In genomic region chr18:3088444-3088843, GRCh38 we compare ENCODE assay signal across 29 cellular contexts.
DNase-seq lines count a peak whose midpoint lies in the region; ATAC-seq, FAIRE-seq and TF ChIP-seq lines count a peak whose summit lies in the region.
"Had no signal": no experiment of that assay in that cellular context is flagged by ENCODE, and none has a peak within 500 bp of the region (broad histone marks: within the 10 kb centered on the region; RNA-seq: fewer than 3 reads in every experiment).

No MANE protein-coding gene starts in this region.

- H3K27ac ChIP-seq in H1 (ENCODE audit: low read depth, low read length): no peak overlapping the region
- H3K27ac ChIP-seq: gastroesophageal sphincter, KMS-11, prostate gland, SJCRH30, upper lobe of left lung had no signal

- H3K56ac ChIP-seq in H1 (replicated peaks; ENCODE audit: insufficient read length, low read depth, low read length): no peak overlapping the region

- peak; percentile 13 for ATAC-seq in activated CD8-positive, alpha-beta T cell treated with anti-CD3 and anti-CD28 coated beads for 36 hours
- no peak for ATAC-seq in activated CD8-positive, alpha-beta T cell treated with anti-CD3 and anti-CD28 coated beads, Interleukin-2, amount 10 ng/mL, durations not matched to agents 7 days and 5 days
- ATAC-seq: gastroesophageal sphincter had no signal

- TF ChIP-seq POLR2A in H1 (IDR thresholded peaks at IDR 0.05; ENCODE audit: control extremely low read depth in 1 of 2, low read depth in 2 of 2, low read length in 2 of 2): no peak

- no peaks in the 10 kb centered on the region for H3K9me3 ChIP-seq in H1 (ENCODE audit: insufficient read depth in 2 of 2, low read depth in 1 of 2, low read length in 1 of 2)
- H3K9me3 ChIP-seq: gastroesophageal sphincter, prostate gland, SJCRH30, upper lobe of left lung had no signal

- H2BK12ac ChIP-seq in H1 (ENCODE audit: low read depth, low read length): no peak overlapping the region

- H4K5ac ChIP-seq in H1 (ENCODE audit: insufficient read length, low read depth, low read length): no peak overlapping the region

- H3K14ac ChIP-seq in H1 (ENCODE audit: insufficient read length): no peak overlapping the region

- intact Hi-C loops in activated CD8-positive, alpha-beta T cell treated with anti-CD3 and anti-CD28 coated beads for 36 hours (cut with micrococcal nuclease): no loop called here

- no peaks in the 10 kb centered on the region for H3K27me3 Mint-ChIP-seq in activated CD8-positive, alpha-beta T cell treated with anti-CD3 and anti-CD28 coated beads for 36 hours
- no peaks in the 10 kb centered on the region for H3K27me3 Mint-ChIP-seq in activated CD8-positive, alpha-beta T cell treated with anti-CD3 and anti-CD28 coated beads, Interleukin-2, amount 10 ng/mL, durations not matched to agents 7 days and 5 days (ENCODE audit: low read depth)
- H3K27me3 Mint-ChIP-seq in type B pancreatic cell: peaks cover 4% of the 10 kb centered on the region
- H3K27me3 Mint-ChIP-seq: activated naive CD4-positive, alpha-beta T cell treated with anti-CD3 and anti-CD28 coated beads, Interleukin-2, amount 50 U/mL, for 24 hours; B cell; central memory CD8-positive, alpha-beta T cell had no signal

- H3K27ac Mint-ChIP-seq in activated CD8-positive, alpha-beta T cell treated with anti-CD3 and anti-CD28 coated beads for 36 hours: no peak overlapping the region
- no peak overlapping the region for H3K27ac Mint-ChIP-seq in activated CD8-positive, alpha-beta T cell treated with anti-CD3 and anti-CD28 coated beads, Interleukin-2, amount 10 ng/mL, durations not matched to agents 7 days and 5 days
- peak overlapping the region; percentile 3 for H3K27ac Mint-ChIP-seq in type B pancreatic cell
- H3K27ac Mint-ChIP-seq: activated naive CD4-positive, alpha-beta T cell treated with anti-CD3 and anti-CD28 coated beads, Interleukin-2, amount 50 U/mL, for 24 hours; activated T-helper 1 cell treated with anti-CD3 and anti-CD28 coated beads, Interleukin-12 subunit alpha, Interleukin-12 subunit beta, Interleukin-2, Interleukin-4 antibody, amounts not matched to agents 30 ng/mL and 10 ng/mL and 1 ng/mL, durations not matched to agents 14 hours and 24 hours and 36 hours; B cell had no signal

- H4K91ac ChIP-seq in H1 (replicated peaks; ENCODE audit: insufficient read length, low read length): no peak overlapping the region

- no peak overlapping the region for H3K4ac ChIP-seq in H1 (replicated peaks; ENCODE audit: insufficient read length, low read depth, low read length)

- FAIRE-seq in H1 (lab: Jason Lieb, UNC): no peak
- FAIRE-seq: RCC 7860 had no signal

- 87% methylated on average over 3 of the region's 3 CpGs; no CpG with 5 or more reads in 1 of the 2 experiments for WGBS in H1 (ENCODE audit: extremely low coverage in 1 of 2, insufficient coverage in 1 of 2, insufficient read length in 1 of 2, insufficient replicate concordance in 2 of 2, low coverage in 1 of 2, low lambda C conversion rate in 2 of 2, missing lambda C conversion rate in 1 of 2), 2 experiments

- no peak overlapping the region for H3K4me3 ChIP-seq in H1 (ENCODE audit: extremely low read depth in 1 of 4, insufficient read depth in 2 of 4, low read depth in 3 of 4, low read length in 4 of 4)
- H3K4me3 ChIP-seq: gastroesophageal sphincter, prostate gland, SJCRH30, upper lobe of left lung had no signal

- H3K18ac ChIP-seq in H1 (ENCODE audit: extremely low read depth, low read length): no peak overlapping the region

- H2BK5ac ChIP-seq in H1 (ENCODE audit: low read depth, low read length): no peak overlapping the region

- no peaks in the 10 kb centered on the region for H3K79me2 ChIP-seq in H1 (ENCODE audit: control insufficient read depth in 1 of 2, insufficient read depth in 2 of 2, low read length in 2 of 2)

- H2BK120ac ChIP-seq in H1 (replicated peaks; ENCODE audit: low read depth, low read length): no peak overlapping the region

- POLR2A ChIA-PET in activated CD8-positive, alpha-beta T cell treated with anti-CD3 and anti-CD28 coated beads for 36 hours (lab: Charles Lee): no interaction called here
- POLR2A ChIA-PET in activated CD8-positive, alpha-beta T cell treated with anti-CD3 and anti-CD28 coated beads, Interleukin-2, amount 10 ng/mL, durations not matched to agents 7 days and 5 days (lab: Charles Lee): interaction anchor here (0.7 to 1.3 kb wide), 2 partner anchors 10 to 94 kb away, joined by 3 to 4 read pairs; no protein-coding TSS in a partner anchor
- POLR2A ChIA-PET in H1 (lab: Charles Lee; ENCODE audit: partially characterized antibody): interaction anchor here (1.1 kb wide), 1 partner anchor 160 kb away, joined by 4 read pairs; no protein-coding TSS in a partner anchor

- no peaks in the 10 kb centered on the region for H4K20me1 ChIP-seq in H1 (replicated peaks in 1 of 2; ENCODE audit: control insufficient read depth in 1 of 2, insufficient read depth in 2 of 2, low read length in 2 of 2)

- H3K36me3 Mint-ChIP-seq in activated CD8-positive, alpha-beta T cell treated with anti-CD3 and anti-CD28 coated beads for 36 hours (ENCODE audit: low read depth): no peaks in the 10 kb centered on the region
- H3K36me3 Mint-ChIP-seq in activated CD8-positive, alpha-beta T cell treated with anti-CD3 and anti-CD28 coated beads, Interleukin-2, amount 10 ng/mL, durations not matched to agents 7 days and 5 days (ENCODE audit: low read depth): no peaks in the 10 kb centered on the region
- H3K36me3 Mint-ChIP-seq in type B pancreatic cell: no peaks in the 10 kb centered on the region
- H3K36me3 Mint-ChIP-seq: activated naive CD4-positive, alpha-beta T cell treated with anti-CD3 and anti-CD28 coated beads, Interleukin-2, amount 50 U/mL, for 24 hours had no signal

- peaks cover 0 to 13% (median 3%) of the 10 kb centered on the region in 4 experiments; a peak in 2 of 7 replicates for H3K4me1 ChIP-seq in H1 (replicated peaks in 1 of 4; ENCODE audit: control insufficient read depth in 3 of 4, insufficient read depth in 4 of 4, low read length in 3 of 4)
- H3K4me1 ChIP-seq: prostate gland, upper lobe of left lung had no signal

- 0 out of 4 replicates have a peak overlapping the region, but pooled peaks of 1 of the 2 experiments have one; percentile 21 for H3K4me2 ChIP-seq in H1 (ENCODE audit: insufficient read depth in 1 of 2, low read depth in 2 of 2, low read length in 2 of 2)
- H3K4me2 ChIP-seq: KMS-11 had no signal

- H2AFZ ChIP-seq in H1 (ENCODE audit: low read length): 0 out of 2 replicates have a peak overlapping the region, but pooled peaks have one; percentile 35

- H3K23ac ChIP-seq in H1 (ENCODE audit: insufficient read length): no peak overlapping the region

- no peak for DNase-seq in activated CD8-positive, alpha-beta T cell treated with anti-CD3 and anti-CD28 coated beads for 36 hours
- DNase-seq in activated CD8-positive, alpha-beta T cell treated with anti-CD3 and anti-CD28 coated beads, Interleukin-2, amount 10 ng/mL, durations not matched to agents 7 days and 5 days: no peak
- no peak for DNase-seq in H1 (ENCODE audit: low read depth in 1 of 2, low spot score in 2 of 2)
- peak; percentile 33 to 63 for DNase-seq in lung microvascular endothelial cell (ENCODE audit: low read depth in 2 of 2)
- DNase-seq in type B pancreatic cell (ENCODE audit: extremely low spot score, unreplicated experiment): no peak
- no peak for DNase-seq in NCI-H82 treated with DMSO at 0.1 percent for 48 hours (lab: John Stamatoyannopoulos, UW; ENCODE audit: unreplicated experiment)
- no peak for DNase-seq in NCI-H146 (lab: John Stamatoyannopoulos, UW)
- no peak for DNase-seq in NCI-H774 (lab: John Stamatoyannopoulos, UW)
- DNase-seq: activated CD4-positive, alpha-beta T cell treated with anti-CD3 and anti-CD28 coated beads for 4 hours; anterior cingulate cortex; DMS53; GDM1; hypothalamus; left ventricle myocardium superior; MV-4-11; NCI-H1694; NCI-H510A; stimulated activated CD4-positive, alpha-beta T cell treated with anti-CD3 and anti-CD28 coated beads, Interleukin-1b, Interleukin-23, amount 100 ng/mL, for 48 hours; T-helper 1 cell; upper lobe of left lung had no signal

- H3K9ac ChIP-seq in H1 (replicated peaks in 1 of 4; ENCODE audit: extremely low read depth in 1 of 4, low read depth in 3 of 4, low read length in 3 of 4): no peak overlapping the region
- H3K9ac ChIP-seq: KMS-11 had no signal

- H3K27me3 ChIP-seq in H1 (replicated peaks in 1 of 4; ENCODE audit: control insufficient read depth in 3 of 4, extremely low read depth in 1 of 4, insufficient read depth in 3 of 4, low read length in 3 of 4): peaks cover 0 to 1% (median 0%) of the 10 kb centered on the region in 4 experiments; a peak in 2 of 7 replicates
- H3K27me3 ChIP-seq: gastroesophageal sphincter, upper lobe of left lung had no signal

- H3K79me1 ChIP-seq in H1 (ENCODE audit: low read depth, low read length): no peaks in the 10 kb centered on the region

- no peak for TF ChIP-seq EP300 in H1 (IDR thresholded peaks at IDR 0.05; ENCODE audit: borderline replicate concordance in 1 of 2, low read depth in 2 of 2, low read length in 2 of 2)

- H2BK20ac ChIP-seq in H1 (ENCODE audit: low read length): no peak overlapping the region

- H2AK5ac ChIP-seq in H1 (ENCODE audit: low read depth, low read length): no peak overlapping the region

- no peaks in the 10 kb centered on the region for H3K23me2 ChIP-seq in H1 (ENCODE audit: low read depth, low read length)

- no peak overlapping the region for H2BK15ac ChIP-seq in H1 (ENCODE audit: low read length)

- no peak for TF ChIP-seq RAD21 in H1 (IDR thresholded peaks at IDR 0.05 in 1 of 2, conservative IDR thresholded peaks at IDR 0.05 in 1 of 2; ENCODE audit: low read depth in 2 of 2, low read length in 2 of 2)

- H3K4me3 Mint-ChIP-seq in activated CD8-positive, alpha-beta T cell treated with anti-CD3 and anti-CD28 coated beads for 36 hours: no peak overlapping the region
- H3K4me3 Mint-ChIP-seq in activated CD8-positive, alpha-beta T cell treated with anti-CD3 and anti-CD28 coated beads, Interleukin-2, amount 10 ng/mL, durations not matched to agents 7 days and 5 days: no peak overlapping the region
- no peak overlapping the region for H3K4me3 Mint-ChIP-seq in type B pancreatic cell
- H3K4me3 Mint-ChIP-seq: activated naive CD4-positive, alpha-beta T cell treated with anti-CD3 and anti-CD28 coated beads, Interleukin-2, amount 50 U/mL, for 24 hours; activated T-helper 1 cell treated with anti-CD3 and anti-CD28 coated beads, Interleukin-12 subunit alpha, Interleukin-12 subunit beta, Interleukin-2, Interleukin-4 antibody, amounts not matched to agents 30 ng/mL and 10 ng/mL and 1 ng/mL, durations not matched to agents 14 hours and 24 hours and 36 hours; B cell; central memory CD8-positive, alpha-beta T cell had no signal

- H4K8ac ChIP-seq in H1 (ENCODE audit: extremely low read depth, insufficient read depth, low read length): no peak overlapping the region

- TF ChIP-seq CTCF in activated CD8-positive, alpha-beta T cell treated with anti-CD3 and anti-CD28 coated beads for 36 hours (IDR thresholded peaks at IDR 0.05): no peak
- no peak for TF ChIP-seq CTCF in H1 (IDR thresholded peaks at IDR 0.05; ENCODE audit: control extremely low read depth in 1 of 3, insufficient read depth in 1 of 3, low read depth in 1 of 3, low read length in 3 of 3)
- TF ChIP-seq CTCF in type B pancreatic cell (conservative IDR thresholded peaks at IDR 0.05): no peak

- no peaks in the 10 kb centered on the region for H3K36me3 ChIP-seq in H1 (ENCODE audit: control insufficient read depth in 2 of 4, insufficient read depth in 4 of 4, low read length in 3 of 4)
- H3K36me3 ChIP-seq: prostate gland, SJCRH30, upper lobe of left lung had no signal

- H3K9me3 Mint-ChIP-seq in activated CD8-positive, alpha-beta T cell treated with anti-CD3 and anti-CD28 coated beads for 36 hours: no peaks in the 10 kb centered on the region
- H3K9me3 Mint-ChIP-seq in activated CD8-positive, alpha-beta T cell treated with anti-CD3 and anti-CD28 coated beads, Interleukin-2, amount 10 ng/mL, durations not matched to agents 7 days and 5 days (ENCODE audit: insufficient read depth): no peaks in the 10 kb centered on the region
- H3K9me3 Mint-ChIP-seq in type B pancreatic cell: no peaks in the 10 kb centered on the region
- H3K9me3 Mint-ChIP-seq: activated naive CD4-positive, alpha-beta T cell treated with anti-CD3 and anti-CD28 coated beads, Interleukin-2, amount 50 U/mL, for 24 hours; activated T-helper 1 cell treated with anti-CD3 and anti-CD28 coated beads, Interleukin-12 subunit alpha, Interleukin-12 subunit beta, Interleukin-2, Interleukin-4 antibody, amounts not matched to agents 30 ng/mL and 10 ng/mL and 1 ng/mL, durations not matched to agents 14 hours and 24 hours and 36 hours; central memory CD8-positive, alpha-beta T cell had no signal

- CTCF ChIA-PET in activated CD8-positive, alpha-beta T cell treated with anti-CD3 and anti-CD28 coated beads for 36 hours (lab: Charles Lee): interaction anchor here (0.9 to 5.2 kb wide), 5 partner anchors 9 to 63 kb away, joined by 4 to 23 read pairs (median 5); no protein-coding TSS in a partner anchor
- CTCF ChIA-PET in activated CD8-positive, alpha-beta T cell treated with anti-CD3 and anti-CD28 coated beads, Interleukin-2, amount 10 ng/mL, durations not matched to agents 7 days and 5 days (lab: Charles Lee): interaction anchor here (0.7 to 3.2 kb wide), 11 partner anchors 8 to 158 kb away, joined by 3 to 25 read pairs (median 4); no protein-coding TSS in a partner anchor
- CTCF ChIA-PET in H1 (lab: Charles Lee; ENCODE audit: partially characterized antibody): interaction anchor here (0.7 to 2.7 kb wide), 5 partner anchors 9 to 64 kb away, joined by 3 to 9 read pairs (median 4); no protein-coding TSS in a partner anchor

- peaks cover 13% of the 10 kb centered on the region for H3K4me1 Mint-ChIP-seq in activated CD8-positive, alpha-beta T cell treated with anti-CD3 and anti-CD28 coated beads for 36 hours (ENCODE audit: low read depth)
- peaks cover 17% of the 10 kb centered on the region for H3K4me1 Mint-ChIP-seq in activated CD8-positive, alpha-beta T cell treated with anti-CD3 and anti-CD28 coated beads, Interleukin-2, amount 10 ng/mL, durations not matched to agents 7 days and 5 days (ENCODE audit: low read depth)
- H3K4me1 Mint-ChIP-seq in type B pancreatic cell (ENCODE audit: unreplicated experiment): peaks cover 38% of the 10 kb centered on the region
- H3K4me1 Mint-ChIP-seq: B cell; central memory CD8-positive, alpha-beta T cell had no signal

Comparison
In these comparisons a context has a peak if more than half of its experiments do, and no peak if none do; other contexts are left out.
1. DNase-seq: peak in lung microvascular endothelial cell (2 of 2); none in activated CD8-positive, alpha-beta T cell treated with anti-CD3 and anti-CD28 coated beads for 36 hours (single experiment), activated CD8-positive, alpha-beta T cell treated with anti-CD3 and anti-CD28 coated beads, Interleukin-2, amount 10 ng/mL, durations not matched to agents 7 days and 5 days (single experiment), H1 (0 of 2), type B pancreatic cell (single experiment), NCI-H82 treated with DMSO at 0.1 percent for 48 hours (single experiment), NCI-H146 (single experiment) and NCI-H774 (single experiment).